18 cellular contexts compared by ENCODE assay signal in genomic region chr7:18117482-18117881, GRCh38.
DNase-seq lines count a peak whose midpoint lies in the region; FAIRE-seq and TF ChIP-seq lines count a peak whose summit lies in the region.
"Had no signal": no experiment of that assay in that cellular context is flagged by ENCODE, and none has a peak within 500 bp of the region (broad histone marks: within the 10 kb centered on the region; RNA-seq: fewer than 3 reads in every experiment).

No MANE protein-coding gene starts in this region.

- H3K27me3 ChIP-seq in adipocyte (replicated peaks; ENCODE audit: control insufficient read depth, insufficient read depth, low read length) (no peaks in the 10 kb centered on the region), HAP-1 (ENCODE audit: low read depth) (no peaks in the 10 kb centered on the region)
- H3K27me3 ChIP-seq: BLaER1 treated with 17β-estradiol and CSF1 and Interleukin-3, amounts not matched to agents 10 nM and 100 nM; dorsolateral prefrontal cortex; right atrium auricular region; upper lobe of right lung had no signal

- no peak for TF ChIP-seq CTCF in fibroblast of villous mesenchyme (IDR thresholded peaks at IDR 0.05; ENCODE audit: insufficient read depth, low read depth, low read length)

- no peak overlapping the region for H3K9ac ChIP-seq in adipocyte (ENCODE audit: low read length)
- H3K9ac ChIP-seq: BLaER1 treated with 17β-estradiol and CSF1 and Interleukin-3, amounts not matched to agents 10 nM and 100 nM had no signal

- H3K36me3 ChIP-seq in adipocyte (ENCODE audit: control insufficient read depth, insufficient read depth, low read length, severe bottlenecking), result no peaks in the 10 kb centered on the region
- H3K36me3 ChIP-seq in HAP-1 (replicated peaks), result no peaks in the 10 kb centered on the region
- H3K36me3 ChIP-seq: BLaER1 treated with 17β-estradiol and CSF1 and Interleukin-3, amounts not matched to agents 10 nM and 100 nM; right atrium auricular region; upper lobe of right lung had no signal

- in situ Hi-C loops in HAP-1 (cut with MboI; ENCODE audit: low sequenced_read_pairs), result no loop called here

- H3K4me3 ChIP-seq in adipocyte (ENCODE audit: low read length) (no peak overlapping the region), fibroblast of villous mesenchyme (ENCODE audit: low read depth, low read length) (no peak overlapping the region), HAP-1 (no peak overlapping the region)
- H3K4me3 ChIP-seq: BLaER1 treated with 17β-estradiol and CSF1 and Interleukin-3, amounts not matched to agents 10 nM and 100 nM; dorsolateral prefrontal cortex; right atrium auricular region; upper lobe of right lung had no signal

- FAIRE-seq in urothelium cell line (lab: Jason Lieb, UNC), result no peak

- DNase-seq in H4 (ENCODE audit: low spot score), result peak; percentile 99
- peak; percentile 25 for DNase-seq in adipocyte (ENCODE audit: low read depth)
- peak; percentile 3 for DNase-seq in fibroblast of villous mesenchyme (ENCODE audit: low read depth)
- DNase-seq in urothelium cell line (ENCODE audit: low spot score), result peak; percentile 22
- no peak for DNase-seq in HAP-1 (ENCODE audit: low spot score in 2 of 2)
- no peak for DNase-seq in HPDE6-E6E7 (ENCODE audit: extremely low spot score)
- no peak for DNase-seq in stimulated activated CD4-positive, alpha-beta T cell treated with anti-CD3 and anti-CD28 coated beads, Interleukin-4, amount 100 ng/mL, for 1 hour
- DNase-seq: activated CD4-positive, alpha-beta memory T cell treated with anti-CD3 and anti-CD28 coated beads, Interleukin-2, amount 10 ng/mL, durations not matched to agents 7 days and 5 days; activated naive CD4-positive, alpha-beta T cell treated with anti-CD3 and anti-CD28 coated beads, Interleukin-2, amount 50 U/mL, for 16 hours; activated T-cell treated with anti-CD3 and anti-CD28 coated beads, Interleukin-2, amount 50 U/mL, for 1 hour; dorsolateral prefrontal cortex; glutamatergic neuron; left ventricle myocardium superior; NCI-H2029; nucleus accumbens; upper lobe of right lung had no signal

- H3K4me1 ChIP-seq in adipocyte (ENCODE audit: control insufficient read depth, insufficient read depth, low read length), result no peaks in the 10 kb centered on the region
- H3K4me1 ChIP-seq in HAP-1, result peaks cover 7% of the 10 kb centered on the region
- H3K4me1 ChIP-seq: BLaER1 treated with 17β-estradiol and CSF1 and Interleukin-3, amounts not matched to agents 10 nM and 100 nM; right atrium auricular region; upper lobe of right lung had no signal

- H3K9me3 ChIP-seq in adipocyte (ENCODE audit: control insufficient read depth, low read length) (no peaks in the 10 kb centered on the region), HAP-1 (no peaks in the 10 kb centered on the region)
- H3K9me3 ChIP-seq: BLaER1 treated with 17β-estradiol and CSF1 and Interleukin-3, amounts not matched to agents 10 nM and 100 nM; right atrium auricular region; upper lobe of right lung had no signal

Comparison
In these comparisons a context has a peak if more than half of its experiments do, and no peak if none do; other contexts are left out.
1. DNase-seq: peak in H4 (single experiment), adipocyte (single experiment), fibroblast of villous mesenchyme (single experiment) and urothelium cell line (single experiment); none in HAP-1 (0 of 2), HPDE6-E6E7 (single experiment) and stimulated activated CD4-positive, alpha-beta T cell treated with anti-CD3 and anti-CD28 coated beads, Interleukin-4, amount 100 ng/mL, for 1 hour (single experiment).